19 cellular contexts compared by ENCODE assay signal in genomic region chr6:103875221-103875620, GRCh38.
"Had no signal": no experiment of that assay in that cellular context is flagged by ENCODE, and none has a peak within 500 bp of the region (broad histone marks: within the 10 kb centered on the region; RNA-seq: fewer than 3 reads in every experiment).

No MANE protein-coding gene starts in this region.

- H3K27ac ChIP-seq: HL-60, RWPE1 had no signal

- DNase-seq: KBM-7; MV-4-11; NCI-H1048; NCI-H1105; NCI-H1417; NCI-H1436 treated with DMSO at 0.1 percent for 48 hours; NCI-H1694; NCI-H1930; NCI-H2081; NCI-H2107; NCI-H2227 treated with DMSO at 0.1 percent for 48 hours; NCI-H524; NCI-H526 treated with DMSO at 0.1 percent for 48 hours; NCI-H748 treated with DMSO at 0.1 percent for 48 hours; NK-92 treated with Interleukin-12 subunit alpha and Interleukin-12 subunit beta, amount 100 ng/mL, for 24 hours; PC-3; SHP77 had no signal
